In the genomic region with DNA sequence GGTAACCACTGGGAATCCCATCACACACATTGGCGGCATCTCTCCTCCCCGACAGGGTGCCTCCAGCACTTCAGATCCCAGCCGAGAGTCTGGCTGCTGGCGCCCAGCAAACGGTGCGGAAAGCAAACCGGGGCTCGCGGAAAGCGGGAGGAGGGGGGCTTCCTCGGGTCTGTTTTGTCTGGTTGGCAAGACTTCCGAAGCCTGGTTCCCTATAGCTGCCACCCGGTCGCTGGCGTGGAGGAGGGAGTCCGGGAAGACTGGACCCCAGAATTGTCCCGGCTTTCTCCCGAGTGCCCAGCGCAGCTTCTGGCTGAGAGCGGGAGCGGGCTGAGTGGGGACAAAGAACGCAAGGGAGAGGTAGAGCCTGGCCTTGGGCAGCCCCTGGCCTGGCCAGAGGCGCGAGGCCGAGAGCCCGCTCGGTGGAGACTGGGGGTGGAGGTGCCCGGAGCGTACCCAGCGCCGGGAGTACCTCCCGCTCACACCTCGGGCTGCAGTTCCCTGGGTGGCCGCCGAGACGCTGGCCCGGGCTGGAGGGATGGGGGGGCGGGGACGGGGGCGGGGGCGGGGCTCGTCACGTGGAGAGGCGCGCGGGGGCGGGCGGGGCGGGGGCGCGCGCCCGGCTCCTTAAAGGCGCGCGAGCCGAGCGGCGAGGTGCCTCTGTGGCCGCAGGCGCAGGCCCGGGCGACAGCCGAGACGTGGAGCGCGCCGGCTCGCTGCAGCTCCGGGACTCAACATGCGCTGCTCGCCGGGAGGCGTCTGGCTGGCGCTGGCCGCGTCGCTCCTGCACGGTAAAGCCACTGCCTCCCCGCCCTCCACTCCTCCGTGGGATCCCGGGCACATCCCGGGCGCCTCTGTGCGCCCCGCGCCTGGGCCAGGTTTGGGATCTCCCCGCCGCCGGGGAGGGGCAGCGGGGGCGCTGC, we compare ENCODE assay signal across 8 cellular contexts. TPM values are rescaled to one million over a fixed set of nuclear protein-coding genes. Genes with fewer than 3 reads are reported as not detected.
DNase-seq lines count a peak whose midpoint lies in the region; ATAC-seq and FAIRE-seq lines count a peak whose summit lies in the region.

CHRNA7 (plus strand) TSS at position 654 of the 920 bp plus-strand sequence; CDS start at position 734, 80 bp downstream.

- no peak for FAIRE-seq in RCC 7860 (lab: Jason Lieb, UNC)

- H3K9me3 ChIP-seq in iPS-15b (ENCODE audit: control insufficient read depth, insufficient read depth, low read length): no peaks in the 10 kb centered on the region

- H3K9ac ChIP-seq in iPS-15b (ENCODE audit: low read depth, low read length): peak within 1 kb of the TSS; percentile 70

- intact Hi-C loops in sciatic nerve (cut with DNase I): no loop called here

- H3K4me1 ChIP-seq in iPS-15b (ENCODE audit: control insufficient read depth, insufficient read depth, low read length): no peaks in the 10 kb centered on the region

- DNase-seq in activated T-cell treated with anti-CD3 and anti-CD28 coated beads for 48 hours (ENCODE audit: low read depth) (peak; percentile 29), activated T-cell treated with anti-CD3 and anti-CD28 coated beads for 4 hours (no peak), NCI-H69 (lab: John Stamatoyannopoulos, UW) (peak; percentile 90), astrocyte of the hippocampus (ENCODE audit: low read depth, low spot score) (peak; percentile 85), sciatic nerve (ENCODE audit: low spot score) (peak; percentile 60), RCC 7860 (ENCODE audit: low spot score) (no peak)

- ATAC-seq in HG02885 (IDR thresholded peaks at IDR 0.05; ENCODE audit: poor library complexity, unreplicated experiment) (peak; percentile 76), sciatic nerve (peak; percentile 84)

- H3K27me3 ChIP-seq in iPS-15b (ENCODE audit: control insufficient read depth, insufficient read depth, low read length): peaks cover 29% of the 10 kb centered on the region

- no peaks in the 10 kb centered on the region for H3K36me3 ChIP-seq in iPS-15b (ENCODE audit: control insufficient read depth, insufficient read depth, low read length)

- H3K4me3 ChIP-seq in iPS-15b (ENCODE audit: low read depth, low read length): peak within 1 kb of the TSS; percentile 80

RNA-seq across cellular contexts. Expression of gene CHRNA7, which starts in this region (rescaled TPM):
- total RNA-seq in sciatic nerve: 1.5 TPM

Comparison
In these comparisons a context has a peak if more than half of its experiments do, and no peak if none do; other contexts are left out.
1. DNase-seq: peak in activated T-cell treated with anti-CD3 and anti-CD28 coated beads for 48 hours (single experiment), NCI-H69 (single experiment), astrocyte of the hippocampus (single experiment) and sciatic nerve (single experiment); none in activated T-cell treated with anti-CD3 and anti-CD28 coated beads for 4 hours (single experiment) and RCC 7860 (single experiment).